ENCODE assay signal across 13 cellular contexts in the genomic region with DNA sequence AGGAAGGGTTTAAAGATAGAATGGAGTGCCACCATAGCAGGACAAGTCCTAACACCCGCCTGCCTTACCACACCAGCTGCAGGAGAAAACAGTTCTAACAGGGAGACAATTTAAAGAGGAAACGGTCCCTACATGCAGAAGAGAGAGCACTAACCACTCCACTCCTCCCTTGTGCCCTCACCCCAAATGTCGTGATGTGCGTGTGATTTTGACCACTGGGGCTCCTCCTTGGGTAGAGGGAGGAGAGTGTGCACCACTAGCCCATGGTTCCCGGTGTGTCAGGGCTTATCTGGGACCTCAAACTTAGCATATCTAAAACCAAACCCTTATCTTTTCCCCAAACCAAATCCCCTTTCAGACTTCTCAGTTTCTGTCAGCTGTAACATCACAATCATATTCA.
DNase-seq lines count a peak whose midpoint lies in the region; ATAC-seq and TF ChIP-seq lines count a peak whose summit lies in the region.
"Had no signal": no experiment of that assay in that cellular context is flagged by ENCODE, and none has a peak within 500 bp of the region (broad histone marks: within the 10 kb centered on the region; RNA-seq: fewer than 3 reads in every experiment).

No MANE protein-coding gene starts in this region.

- no peak for TF ChIP-seq EP300 in upper lobe of left lung (IDR thresholded peaks at IDR 0.05)

- H3K27ac ChIP-seq in upper lobe of left lung: no peak overlapping the region

- H3K27me3 ChIP-seq in upper lobe of left lung: no peaks in the 10 kb centered on the region

- no peaks in the 10 kb centered on the region for H3K36me3 ChIP-seq in upper lobe of left lung

- H3K4me3 ChIP-seq in GM12864 (ENCODE audit: low read depth, low read length) (no peak overlapping the region), upper lobe of left lung (no peak overlapping the region)

- WGBS in upper lobe of left lung, 2 donors: 86 to 90% methylated on average over 5 of the region's 5 CpGs

- H3K4me1 ChIP-seq in upper lobe of left lung: no peaks in the 10 kb centered on the region

- TF ChIP-seq CTCF in GM12864 (IDR thresholded peaks at IDR 0.05; ENCODE audit: low read depth, low read length, missing control alignments) (no peak), upper lobe of left lung (IDR thresholded peaks at IDR 0.05) (no peak)

- H3K9me3 ChIP-seq in upper lobe of left lung: no peaks in the 10 kb centered on the region

- ATAC-seq in GM19397 (IDR thresholded peaks at IDR 0.05; ENCODE audit: unreplicated experiment) (peak; percentile 70), HG02798 (IDR thresholded peaks at IDR 0.05; ENCODE audit: poor library complexity, unreplicated experiment) (peak; percentile 78), HG03520 (IDR thresholded peaks at IDR 0.05; ENCODE audit: unreplicated experiment) (peak; percentile 43), upper lobe of left lung (ENCODE audit: low FRiP score in 2 of 2) (no peak)

- no peak for TF ChIP-seq POLR2A in upper lobe of left lung (IDR thresholded peaks at IDR 0.05)

- DNase-seq in GM12864 (ENCODE audit: low read depth) (peak; percentile 40), globus pallidus (ENCODE audit: low spot score) (no peak), NCI-H1417 treated with DMSO at 0.1 percent for 48 hours (lab: John Stamatoyannopoulos, UW) (no peak), upper lobe of left lung (no peak)
- no peak for DNase-seq in stimulated activated CD4-positive, alpha-beta T cell treated with anti-CD3 and anti-CD28 coated beads, Interleukin-12 subunit alpha, Interleukin-12 subunit beta, amount 100 ng/mL, for 4 hours
- DNase-seq: activated CD4-positive, alpha-beta memory T cell treated with anti-CD3 and anti-CD28 coated beads, Interleukin-2, amount 10 ng/mL, durations not matched to agents 7 days and 5 days; activated naive CD4-positive, alpha-beta T cell treated with anti-CD3 and anti-CD28 coated beads, Interleukin-2, amount 10 ng/mL, durations not matched to agents 7 days and 5 days; NCI-H1105; NCI-H82; retina had no signal

Comparison
In these comparisons a context has a peak if more than half of its experiments do, and no peak if none do; other contexts are left out.
1. ATAC-seq: peak in GM19397 (single experiment), HG02798 (single experiment) and HG03520 (single experiment); none in upper lobe of left lung (0 of 2).